8 cellular contexts compared by ENCODE assay signal in the genomic region with DNA sequence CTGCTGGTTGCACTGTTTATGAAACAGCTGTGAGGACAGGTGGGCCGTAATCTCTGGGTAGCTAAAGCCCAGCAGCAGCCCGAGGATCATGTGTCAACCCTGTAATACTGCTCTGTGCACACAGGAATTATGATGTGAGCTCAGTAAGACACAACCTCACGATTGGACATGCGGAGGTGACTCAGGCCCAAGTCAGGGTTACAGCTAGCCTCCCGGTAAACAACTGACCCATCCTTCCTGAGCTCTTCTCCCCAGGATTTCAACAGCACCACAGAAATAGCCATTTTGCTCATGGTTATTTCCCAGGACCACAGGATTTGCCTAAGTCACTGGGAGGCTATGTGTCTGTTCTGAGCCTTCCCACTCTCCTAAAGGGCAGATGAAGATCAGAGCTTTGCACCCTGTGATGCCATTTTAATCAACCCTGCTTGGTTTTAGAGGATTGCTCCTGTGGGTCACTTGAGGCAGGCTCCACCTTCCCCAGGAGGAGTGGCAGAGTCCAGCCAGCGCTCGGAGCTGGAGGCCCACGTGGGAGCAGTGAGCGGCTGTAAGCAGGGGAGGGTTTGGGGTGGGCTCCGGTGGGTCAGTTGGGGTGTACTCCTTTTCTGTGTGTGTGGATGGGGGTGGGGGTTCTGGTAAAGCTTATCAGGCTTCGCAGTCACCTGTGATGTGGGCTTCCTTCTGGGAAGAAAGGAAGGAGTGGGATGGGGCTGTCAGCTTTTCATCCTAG.
DNase-seq lines count a peak whose midpoint lies in the region; ATAC-seq lines count a peak whose summit lies in the region.

A gene (plus strand): TSS at position 363 of the 730 bp plus-strand sequence. CDS start 6,256 bp downstream, outside the sequence.

- H3K27me3 ChIP-seq in layer of hippocampus (ENCODE audit: control insufficient read depth, insufficient read depth, low read length) = no peaks in the 10 kb centered on the region

- H3K9me3 Mint-ChIP-seq in stimulated activated naive CD8-positive, alpha-beta T cell treated with anti-CD3 and anti-CD28 coated beads, Interleukin-15, Interleukin-2, amounts not matched to agents 100 ng/mL and 50 ng/mL, for 24 hours = no peaks in the 10 kb centered on the region

- H3K27ac ChIP-seq in layer of hippocampus (ENCODE audit: low read depth, low read length) = peak within 1 kb of the TSS; percentile 63

- H3K4me1 Mint-ChIP-seq in stimulated activated naive CD8-positive, alpha-beta T cell treated with anti-CD3 and anti-CD28 coated beads, Interleukin-15, Interleukin-2, amounts not matched to agents 100 ng/mL and 50 ng/mL, for 24 hours (ENCODE audit: low read depth) = peaks cover 91% of the 10 kb centered on the region

- peaks cover 4% of the 10 kb centered on the region for H3K36me3 Mint-ChIP-seq in stimulated activated naive CD8-positive, alpha-beta T cell treated with anti-CD3 and anti-CD28 coated beads, Interleukin-15, Interleukin-2, amounts not matched to agents 100 ng/mL and 50 ng/mL, for 24 hours (ENCODE audit: low read depth)

- DNase-seq in EL (peak; percentile 93), NCI-H524 treated with DMSO at 0.1 percent for 48 hours (lab: John Stamatoyannopoulos, UW) (peak; percentile 96), amniotic epithelial cell (ENCODE audit: low read depth) (peak; percentile 99), AML-193 (lab: John Stamatoyannopoulos, UW) (no peak)

- ATAC-seq in HG02610 (IDR thresholded peaks at IDR 0.05; ENCODE audit: unreplicated experiment) (peak; percentile 34), HG03521 (IDR thresholded peaks at IDR 0.05; ENCODE audit: unreplicated experiment) (no peak)

- H3K27ac Mint-ChIP-seq in stimulated activated naive CD8-positive, alpha-beta T cell treated with anti-CD3 and anti-CD28 coated beads, Interleukin-15, Interleukin-2, amounts not matched to agents 100 ng/mL and 50 ng/mL, for 24 hours = peak within 1 kb of the TSS; percentile 93

- peak within 1 kb of the TSS; percentile 89 for H3K4me3 Mint-ChIP-seq in stimulated activated naive CD8-positive, alpha-beta T cell treated with anti-CD3 and anti-CD28 coated beads, Interleukin-15, Interleukin-2, amounts not matched to agents 100 ng/mL and 50 ng/mL, for 24 hours

- no peaks in the 10 kb centered on the region for H3K27me3 Mint-ChIP-seq in stimulated activated naive CD8-positive, alpha-beta T cell treated with anti-CD3 and anti-CD28 coated beads, Interleukin-15, Interleukin-2, amounts not matched to agents 100 ng/mL and 50 ng/mL, for 24 hours

Comparison
In these comparisons a context has a peak if more than half of its experiments do, and no peak if none do; other contexts are left out.
1. DNase-seq: peak in EL (single experiment), NCI-H524 treated with DMSO at 0.1 percent for 48 hours (single experiment) and amniotic epithelial cell (single experiment); none in AML-193 (0 of 2).